In genomic region chr10:35336921-35337741, GRCh38 we compare ENCODE assay signal across 1 cellular context.
A peak's percentile ranks its signal among the peaks of the same experiment; 100 is the strongest.
TF ChIP-seq lines count a peak whose summit lies in the region.

No MANE protein-coding gene starts in this region.

TF ChIP-seq in HEK293, 187 proteins besides CTCF, POLR2A, EP300 and RAD21 (continued from another document):
- TF ChIP-seq ZNF76 (tag by site-specific recombination; IDR thresholded peaks at IDR 0.05; ENCODE audit: borderline replicate concordance, low read depth) = peak; percentile 41; the same call in 1 of the 2 replicates
- no peak for TF ChIP-seq ZNF629 (tag by site-specific recombination; IDR thresholded peaks at IDR 0.05)
- peak; percentile 87 for TF ChIP-seq ZFP37 (tag by site-specific recombination; IDR thresholded peaks at IDR 0.05)
TF ChIP-seq in HEK293: peak in this region for 31.
